Comparison of ENCODE assay signal across 9 cellular contexts in the genomic region with DNA sequence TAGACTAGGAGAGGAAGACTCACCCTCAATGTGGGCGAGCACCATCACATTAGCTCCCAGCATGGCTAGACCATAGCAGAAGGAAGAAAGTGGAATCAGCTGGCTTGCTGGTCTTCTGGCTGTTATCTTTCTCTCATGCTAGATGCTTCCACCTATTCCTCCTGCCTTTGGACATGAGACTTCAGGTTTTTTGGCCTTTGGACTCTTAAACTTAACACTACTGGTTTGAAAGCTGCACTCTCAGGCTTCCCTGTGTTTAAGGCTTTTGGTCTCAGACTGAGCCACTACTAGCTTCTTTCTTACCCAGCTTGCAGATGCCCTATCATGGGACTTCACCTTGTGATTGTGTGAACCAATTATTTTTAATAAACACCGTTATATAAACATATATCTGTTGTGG. TPM values are rescaled to one million over a fixed set of nuclear protein-coding genes. Genes with fewer than 3 reads are reported as not detected.
"Had no signal": no experiment of that assay in that cellular context is flagged by ENCODE, and none has a peak within 500 bp of the region (broad histone marks: within the 10 kb centered on the region; RNA-seq: fewer than 3 reads in every experiment).

No MANE protein-coding gene starts in this region.

- FAIRE-seq: G401.6, GM12878, GM12891, GM12892, GM18507, GM19239 had no signal

- H3K4me3 ChIP-seq: GM12878 had no signal

- ATAC-seq: GM12878 had no signal

- DNase-seq: GDM1, GF-D8 had no signal

RNA-seq across cellular contexts. Expression of a gene that starts 39.0 kb away (rescaled TPM):
- total RNA-seq: G401 had no signal
- polyA plus RNA-seq: GM12878 had no signal
